In genomic region chr12:7112041-7112440, GRCh38 we compare ENCODE assay signal across 30 cellular contexts. TPM values are rescaled to one million over a fixed set of nuclear protein-coding genes. Genes with fewer than 3 reads are reported as not detected.
"Had no signal": no experiment of that assay in that cellular context is flagged by ENCODE, and none has a peak within 500 bp of the region (broad histone marks: within the 10 kb centered on the region; RNA-seq: fewer than 3 reads in every experiment).

No MANE protein-coding gene starts in this region.

- H3K27ac ChIP-seq: hepatocyte, right atrium auricular region, upper lobe of right lung had no signal

- H3K27me3 ChIP-seq: gastroesophageal sphincter, hepatocyte, right atrium auricular region, thyroid gland, upper lobe of right lung had no signal

- H3K36me3 ChIP-seq: right atrium auricular region, thyroid gland had no signal

- H3K9me3 ChIP-seq: gastroesophageal sphincter, right atrium auricular region, thyroid gland, upper lobe of right lung had no signal

- H3K4me2 ChIP-seq: hepatocyte had no signal

- DNase-seq: activated CD4-positive, alpha-beta memory T cell treated with anti-CD3 and anti-CD28 coated beads, Interleukin-2, amount 10 ng/mL, durations not matched to agents 7 days and 5 days; activated CD4-positive, alpha-beta T cell treated with anti-CD3 and anti-CD28 coated beads for 1 hour; activated CD4-positive, alpha-beta T cell treated with anti-CD3 and anti-CD28 coated beads, Interleukin-2, amount 10 ng/mL, durations not matched to agents 7 days and 5 days; activated CD8-positive, alpha-beta memory T cell treated with anti-CD3 and anti-CD28 coated beads, Interleukin-2, amount 50 U/mL, for 48 hours; activated gamma-delta T cell treated with Interleukin-2 at 50 U/mL for 16 hours; activated naive CD4-positive, alpha-beta T cell treated with anti-CD3 and anti-CD28 coated beads, Interleukin-2, amount 50 U/mL, for 16 hours; activated T-cell treated with anti-CD3 and anti-CD28 coated beads, Interleukin-2, amount 50 U/mL, for 24 hours; amygdala; endodermal cell; islet precursor cell; left cardiac atrium; left ventricle myocardium superior; midbrain; naive thymus-derived CD4-positive, alpha-beta T cell; occipital lobe; stimulated activated CD4-positive, alpha-beta T cell treated with anti-CD3 and anti-CD28 coated beads, Interleukin-12 subunit alpha, Interleukin-12 subunit beta, amount 100 ng/mL, for 4 hours; stimulated activated CD4-positive, alpha-beta T cell treated with anti-CD3 and anti-CD28 coated beads, Interleukin-4, amount 100 ng/mL, for 24 hours; T-helper 17 cell; T1000; thyroid gland; upper lobe of right lung had no signal

- H3K4me3 ChIP-seq: gastroesophageal sphincter, hepatocyte, right atrium auricular region, thyroid gland, upper lobe of right lung had no signal

- ATAC-seq: esophagus mucosa; gastroesophageal sphincter; left cardiac atrium; left ventricle myocardium superior; naive thymus-derived CD4-positive, alpha-beta T cell; stimulated activated effector memory CD8-positive, alpha-beta T cell treated with anti-CD3 and anti-CD28 coated beads, Interleukin-12 subunit alpha, Interleukin-12 subunit beta, amount 100 ng/mL, for 72 hours; T-helper 17 cell; upper lobe of right lung; WTC11 had no signal

- H2AFZ ChIP-seq: hepatocyte had no signal

RNA-seq across cellular contexts. Expression of gene RBP5, which starts 16.6 kb away (rescaled TPM):
- total RNA-seq: fibroblast of villous mesenchyme, lung microvascular endothelial cell, occipital lobe, pulmonary artery endothelial cell, right atrium auricular region, T-helper 17 cell had no signal
- polyA plus RNA-seq: naive thymus-derived CD4-positive, alpha-beta T cell had no signal

RNA-seq across cellular contexts. Expression of gene C1S, which starts 51.5 kb away (rescaled TPM):
- polyA plus RNA-seq: naive thymus-derived CD4-positive, alpha-beta T cell had no signal
